10 cellular contexts compared by ENCODE assay signal in the genomic region with DNA sequence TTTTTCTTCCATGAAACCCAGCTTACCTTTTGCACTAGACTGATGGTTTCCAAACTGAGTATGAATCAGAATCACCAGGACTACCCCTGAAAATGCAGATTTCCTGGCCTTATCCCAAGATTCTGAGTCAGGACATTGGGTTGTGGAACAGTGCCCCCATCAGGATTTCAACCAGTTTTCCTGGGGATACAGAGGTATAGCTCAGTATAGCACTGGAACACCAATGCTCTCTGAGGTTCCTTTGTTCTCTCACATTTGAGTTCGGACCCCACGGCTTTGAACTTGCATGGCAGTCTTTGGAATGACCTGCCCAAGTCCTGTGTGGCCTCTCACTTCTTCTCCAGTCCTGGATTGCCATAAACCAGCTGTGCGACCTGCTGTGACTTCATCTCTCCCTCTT. TPM values are rescaled to one million over a fixed set of nuclear protein-coding genes. Genes with fewer than 3 reads are reported as not detected.
DNase-seq lines count a peak whose midpoint lies in the region; TF ChIP-seq lines count a peak whose summit lies in the region.
"Had no signal": no experiment of that assay in that cellular context is flagged by ENCODE, and none has a peak within 500 bp of the region (broad histone marks: within the 10 kb centered on the region; RNA-seq: fewer than 3 reads in every experiment).

No MANE protein-coding gene starts in this region.

- TF ChIP-seq CTCF in fibroblast of villous mesenchyme (IDR thresholded peaks at IDR 0.05; ENCODE audit: insufficient read depth, low read depth, low read length): peak; percentile 43

- no peak overlapping the region for H3K4me3 ChIP-seq in fibroblast of villous mesenchyme (ENCODE audit: low read depth, low read length)

- DNase-seq in Daoy (ENCODE audit: low read depth) (peak; percentile 81), SK-MEL-5 (ENCODE audit: low read depth, low spot score) (peak; percentile 45), fibroblast of villous mesenchyme (ENCODE audit: low read depth) (peak; percentile 57), pons (ENCODE audit: low spot score) (peak; percentile 44), DMS79 (lab: John Stamatoyannopoulos, UW) (no peak), activated gamma-delta T cell (lab: John Stamatoyannopoulos, UW) (no peak)
- no peak for DNase-seq in effector CD8-positive, alpha-beta T cell (lab: John Stamatoyannopoulos, UW)
- no peak for DNase-seq in activated CD4-positive, alpha-beta T cell treated with anti-CD3 and anti-CD28 coated beads for 48 hours

- in situ Hi-C loops in SK-MEL-5 (cut with HindIII; ENCODE audit: low pct_unique_long_range_greater_than_20kb, low sequenced_read_pairs): no loop called here

RNA-seq across cellular contexts. Expression of a gene that starts 12.8 kb away (rescaled TPM):
- not detected in 2 replicates for total RNA-seq in Daoy (2014; rRNA removed; shearing (Covaris generic))
- not detected in 2 replicates for total RNA-seq in SK-MEL-5 (2014; rRNA removed; shearing (Covaris generic))
- polyA plus RNA-seq in SK-MEL-5 (2015; cell fraction: cytosol; rRNA removed): not detected in 2 replicates
- polyA plus RNA-seq in SK-MEL-5 (2015; cell fraction: nucleus; rRNA removed): not detected in 2 replicates
- total RNA-seq in fibroblast of villous mesenchyme: not detected in 2 replicates
- total RNA-seq: T-helper 1 cell treated with Interleukin-12 subunit alpha and Interleukin-12 subunit beta and Interleukin-4 antibody, amounts not matched to agents 30 ng/mL and 1 ng/mL, for 36 hours had no signal

RNA-seq across cellular contexts. Expression of a gene that starts 20.9 kb away (rescaled TPM):
- total RNA-seq in Daoy (2014; rRNA removed; shearing (Covaris generic)): not detected in 2 replicates
- not detected in 2 replicates for total RNA-seq in SK-MEL-5 (2014; rRNA removed; shearing (Covaris generic))
- not detected in 2 replicates for polyA plus RNA-seq in SK-MEL-5 (2015; cell fraction: cytosol; rRNA removed)
- polyA plus RNA-seq in SK-MEL-5 (2015; cell fraction: nucleus; rRNA removed): not detected in 2 replicates
- total RNA-seq in fibroblast of villous mesenchyme: not detected in 2 replicates
- total RNA-seq: T-helper 1 cell treated with Interleukin-12 subunit alpha and Interleukin-12 subunit beta and Interleukin-4 antibody, amounts not matched to agents 30 ng/mL and 1 ng/mL, for 36 hours had no signal

RNA-seq across cellular contexts. Expression of a gene that starts 36.4 kb away (rescaled TPM):
- total RNA-seq in Daoy (2014; rRNA removed; shearing (Covaris generic)): 0.21 and 1.5 TPM in 2 replicates
- total RNA-seq in SK-MEL-5 (2014; rRNA removed; shearing (Covaris generic)): not detected in 2 replicates
- polyA plus RNA-seq in SK-MEL-5 (2015; cell fraction: cytosol; rRNA removed): not detected in 2 replicates
- not detected in 2 replicates for polyA plus RNA-seq in SK-MEL-5 (2015; cell fraction: nucleus; rRNA removed)
- 0.43 TPM in 1 of 2 replicates, not detected in the other for total RNA-seq in fibroblast of villous mesenchyme
- total RNA-seq: T-helper 1 cell treated with Interleukin-12 subunit alpha and Interleukin-12 subunit beta and Interleukin-4 antibody, amounts not matched to agents 30 ng/mL and 1 ng/mL, for 36 hours; urinary bladder had no signal

RNA-seq across cellular contexts. Expression of a gene that starts 49.8 kb away (rescaled TPM):
- total RNA-seq in Daoy (2014; rRNA removed; shearing (Covaris generic)): not detected in 2 replicates
- not detected in 2 replicates for total RNA-seq in SK-MEL-5 (2014; rRNA removed; shearing (Covaris generic))
- polyA plus RNA-seq in SK-MEL-5 (2015; cell fraction: cytosol; rRNA removed): not detected in 2 replicates
- not detected in 2 replicates for polyA plus RNA-seq in SK-MEL-5 (2015; cell fraction: nucleus; rRNA removed)
- total RNA-seq in fibroblast of villous mesenchyme: not detected in 2 replicates
- total RNA-seq: T-helper 1 cell treated with Interleukin-12 subunit alpha and Interleukin-12 subunit beta and Interleukin-4 antibody, amounts not matched to agents 30 ng/mL and 1 ng/mL, for 36 hours had no signal

RNA-seq across cellular contexts. Expression of a gene that starts 51.4 kb away (rescaled TPM):
- total RNA-seq in Daoy (2014; rRNA removed; shearing (Covaris generic)): 1,648 and 1,969 TPM in 2 replicates
- not detected in 2 replicates for total RNA-seq in SK-MEL-5 (2014; rRNA removed; shearing (Covaris generic))
- polyA plus RNA-seq in SK-MEL-5 (2015; cell fraction: cytosol; rRNA removed): 0.14 TPM in 1 of 2 replicates, not detected in the other
- polyA plus RNA-seq in SK-MEL-5 (2015; cell fraction: nucleus; rRNA removed): not detected in 2 replicates
- 63.8 and 99.3 TPM in 2 replicates for total RNA-seq in fibroblast of villous mesenchyme

Comparison
In these comparisons a context has a peak if more than half of its experiments do, and no peak if none do; other contexts are left out.
1. DNase-seq: peak in Daoy (single experiment), SK-MEL-5 (single experiment), fibroblast of villous mesenchyme (single experiment) and pons (single experiment); none in effector CD8-positive, alpha-beta T cell (single experiment), activated CD4-positive, alpha-beta T cell treated with anti-CD3 and anti-CD28 coated beads for 48 hours (single experiment), DMS79 (single experiment) and activated gamma-delta T cell (single experiment).